Comparison of ENCODE assay signal across 10 cellular contexts in the genomic region with DNA sequence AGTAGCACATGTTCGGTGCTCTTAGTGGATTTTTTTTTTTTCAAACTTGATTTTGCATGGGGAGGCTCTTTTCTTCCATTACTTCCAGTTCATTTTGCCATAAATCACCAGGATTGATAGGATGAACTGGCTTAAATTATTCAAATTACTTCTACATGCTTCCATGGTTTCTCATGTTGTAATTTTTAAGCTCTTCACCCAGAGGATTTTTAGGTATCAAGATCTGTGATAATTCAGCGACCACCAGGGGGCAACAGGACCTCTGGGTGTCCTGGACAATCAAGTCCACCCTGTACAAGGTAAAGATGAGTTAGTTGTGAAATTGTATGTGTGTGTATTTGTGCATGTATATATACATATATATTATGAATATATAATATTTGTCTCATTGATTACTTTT. TPM values are rescaled to one million over a fixed set of nuclear protein-coding genes. Genes with fewer than 3 reads are reported as not detected.
A peak's percentile ranks its signal among the peaks of the same experiment; 100 is the strongest.
DNase-seq lines count a peak whose midpoint lies in the region; TF ChIP-seq lines count a peak whose summit lies in the region.
"Had no signal": no experiment of that assay in that cellular context is flagged by ENCODE, and none has a peak within 500 bp of the region (broad histone marks: within the 10 kb centered on the region; RNA-seq: fewer than 3 reads in every experiment).

No MANE protein-coding gene starts in this region.

- H3K27ac Mint-ChIP-seq in brain: peak overlapping the region in 1 of 5 experiments; percentile 66
- H3K27ac Mint-ChIP-seq: stimulated activated naive CD8-positive, alpha-beta T cell treated with anti-CD3 and anti-CD28 coated beads, Interleukin-15, amount 100 ng/mL, for 72 hours had no signal

- H3F3A ChIP-seq in neural cell (ENCODE audit: insufficient read depth, low read length, poor library complexity, severe bottlenecking): no peaks in the 10 kb centered on the region

- intact Hi-C loops in posterior vena cava (cut with DNase I): no loop called here

- H4K20me1 ChIP-seq in neural cell (ENCODE audit: insufficient read depth): no peaks in the 10 kb centered on the region

- no peaks in the 10 kb centered on the region for H3K9me2 ChIP-seq in neural cell (ENCODE audit: insufficient read depth, low read length)

- peaks cover 22% of the 10 kb centered on the region for H3K27me3 Mint-ChIP-seq in brain

- no peak overlapping the region for H3K27ac ChIP-seq in neural cell (ENCODE audit: low read length)

- no peak overlapping the region for H3K4me2 ChIP-seq in neural cell (ENCODE audit: low read length)

- peaks cover 25% of the 10 kb centered on the region for H3K27me3 ChIP-seq in neural cell (ENCODE audit: insufficient read depth, low read depth, low read length)

- H3K36me3 Mint-ChIP-seq in brain: no peaks in the 10 kb centered on the region

- no peak overlapping the region for H3K9ac ChIP-seq in neural cell (ENCODE audit: low read length)

- no peak overlapping the region for H2AFZ ChIP-seq in neural cell (ENCODE audit: low read depth, low read length)

- H3K9me3 ChIP-seq in neural cell (ENCODE audit: low read length): no peaks in the 10 kb centered on the region

- TF ChIP-seq CTCF in HFF-Myc (IDR thresholded peaks at IDR 0.05; ENCODE audit: low read depth, low read length, missing control alignments): peak; percentile 37
- TF ChIP-seq CTCF in brain (conservative IDR thresholded peaks at IDR 0.05): peak; percentile 57 to 80
- TF ChIP-seq CTCF in neural cell (IDR thresholded peaks at IDR 0.05; ENCODE audit: poor library complexity, severe bottlenecking): peak; percentile 47

- DNase-seq in DMS153 (lab: John Stamatoyannopoulos, UW) (peak; percentile 44), HFF-Myc (ENCODE audit: extremely low read depth, low read depth) (no peak), NCI-H446 treated with DMSO at 0.1 percent for 48 hours (lab: John Stamatoyannopoulos, UW) (peak; percentile 56), posterior vena cava (ENCODE audit: low spot score) (no peak), T1000 (lab: John Stamatoyannopoulos, UW) (no peak)
- DNase-seq in activated CD4-positive, CD25-positive, alpha-beta regulatory T cell (lab: John Stamatoyannopoulos, UW): no peak

- peak; percentile 52 for TF ChIP-seq RAD21 in neural cell (conservative IDR thresholded peaks at IDR 0.05)

- peaks cover 0 to 3% (median 0%) of the 10 kb centered on the region in 5 experiments for H3K9me3 Mint-ChIP-seq in brain
- H3K9me3 Mint-ChIP-seq: stimulated activated naive CD8-positive, alpha-beta T cell treated with anti-CD3 and anti-CD28 coated beads, Interleukin-15, amount 100 ng/mL, for 72 hours had no signal

- H3K4me3 Mint-ChIP-seq in brain: peak overlapping the region in 3 of 5 experiments; percentile 20 to 67 (median 58)
- H3K4me3 Mint-ChIP-seq: stimulated activated naive CD8-positive, alpha-beta T cell treated with anti-CD3 and anti-CD28 coated beads, Interleukin-15, amount 100 ng/mL, for 72 hours had no signal

- H3K4me3 ChIP-seq in HFF-Myc (replicated peaks; ENCODE audit: low read depth, low read length) (no peak overlapping the region), neural cell (ENCODE audit: low read length) (no peak overlapping the region)
- H3K4me3 ChIP-seq: K562 had no signal

- no peaks in the 10 kb centered on the region for H3K36me3 ChIP-seq in neural cell (ENCODE audit: insufficient read depth, low read length)

- TF ChIP-seq EP300 in neural cell (conservative IDR thresholded peaks at IDR 0.05; ENCODE audit: poor library complexity, severe bottlenecking): no peak

- peaks cover 21% of the 10 kb centered on the region for H3K4me1 Mint-ChIP-seq in brain

- no peaks in the 10 kb centered on the region for H3K79me2 ChIP-seq in neural cell (replicated peaks; ENCODE audit: insufficient read depth, low read length)

TF ChIP-seq in neural cell, 6 proteins besides CTCF, POLR2A, EP300 and RAD21:
- peak; percentile 57 for TF ChIP-seq SMC3 (conservative IDR thresholded peaks at IDR 0.05; ENCODE audit: poor library complexity)
- no peak for TF ChIP-seq MXI1 (conservative IDR thresholded peaks at IDR 0.05; ENCODE audit: poor library complexity, severe bottlenecking)

RNA-seq across cellular contexts. Expression of a gene that starts 4.2 kb away (rescaled TPM):
- polyA plus RNA-seq in brain (ENCODE audit: insufficient read depth, low read depth, low replicate concordance): 5.8 TPM
- polyA plus RNA-seq in neural cell: 11.2 and 17.4 TPM in 2 replicates
- polyA minus RNA-seq in neural cell: 53.6 and 54.1 TPM in 2 replicates
- total RNA-seq in posterior vena cava: under 1 TPM; 0.19 to 0.24 TPM
- total RNA-seq: K562 had no signal
- polyA plus RNA-seq: K562 had no signal

Comparison
In these comparisons a context has a peak if more than half of its experiments do, and no peak if none do; other contexts are left out.
1. DNase-seq: peak in DMS153 (single experiment) and NCI-H446 treated with DMSO at 0.1 percent for 48 hours (single experiment); none in HFF-Myc (single experiment), posterior vena cava (single experiment), T1000 (single experiment) and activated CD4-positive, CD25-positive, alpha-beta regulatory T cell (0 of 4).
2. Peak in every context shown above with its lines, with median percentiles within 50 percentile points of each other: CTCF ChIP-seq.